Comparison of ENCODE assay signal across 21 cellular contexts in the genomic region with DNA sequence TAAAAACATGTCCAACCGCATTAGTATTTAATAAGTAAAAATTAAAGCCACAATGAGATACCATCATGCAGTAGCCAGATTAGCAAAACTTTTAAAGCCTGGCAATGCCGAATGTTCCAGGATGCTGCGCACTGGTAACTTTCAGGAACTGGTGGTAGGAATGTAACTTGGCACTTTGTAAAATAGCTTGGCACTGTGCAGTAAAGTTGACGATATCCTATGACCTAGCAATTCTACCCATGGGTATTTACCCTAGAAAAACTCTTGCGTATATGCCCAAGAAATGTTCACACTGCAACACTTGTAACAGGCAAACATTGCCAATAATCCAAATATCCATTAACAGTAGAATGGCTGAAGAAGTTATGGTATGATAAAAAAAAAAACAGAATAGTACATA.
DNase-seq lines count a peak whose midpoint lies in the region; ATAC-seq and TF ChIP-seq lines count a peak whose summit lies in the region.
"Had no signal": no experiment of that assay in that cellular context is flagged by ENCODE, and none has a peak within 500 bp of the region (broad histone marks: within the 10 kb centered on the region; RNA-seq: fewer than 3 reads in every experiment).

No MANE protein-coding gene starts in this region.

- no peaks in the 10 kb centered on the region for H3K27me3 Mint-ChIP-seq in progenitor cell of endocrine pancreas
- no peaks in the 10 kb centered on the region for H3K27me3 Mint-ChIP-seq in activated naive CD8-positive, alpha-beta T cell treated with anti-CD3 and anti-CD28 coated beads for 36 hours
- H3K27me3 Mint-ChIP-seq: CD4-positive, CD25-positive, alpha-beta regulatory T cell had no signal

- DNase-seq in LNCaP clone FGC (ENCODE audit: low read depth) (no peak), left lobe of liver (ENCODE audit: low spot score) (no peak), progenitor cell of endocrine pancreas (ENCODE audit: low spot score, unreplicated experiment) (no peak), amniotic stem cell (lab: John Stamatoyannopoulos, UW) (no peak)
- DNase-seq in stimulated activated CD4-positive, alpha-beta T cell treated with anti-CD3 and anti-CD28 coated beads, Interleukin-4, amount 100 ng/mL, for 4 hours: no peak
- no peak for DNase-seq in activated naive CD8-positive, alpha-beta T cell treated with anti-CD3 and anti-CD28 coated beads for 36 hours
- DNase-seq: 8988T; ACHN; AML-193; BE2C; Caco-2; CD4-positive, CD25-positive, alpha-beta regulatory T cell; CD8-positive, alpha-beta T cell; DMS153; DND-41; GM23248; H7; HCEC 1CT had no signal

- H3K4me3 ChIP-seq in LNCaP clone FGC (ENCODE audit: low read depth, low read length): no peak overlapping the region
- H3K4me3 ChIP-seq: A549; BLaER1 treated with 17β-estradiol and CSF1 and Interleukin-3, amounts not matched to agents 10 nM and 100 nM; GM23248 had no signal

- H3K27ac ChIP-seq in C4-2B: no peak overlapping the region
- H3K27ac ChIP-seq: A549; BLaER1 treated with 17β-estradiol and CSF1 and Interleukin-3, amounts not matched to agents 10 nM and 100 nM; GM23248 had no signal

- peaks cover 11% of the 10 kb centered on the region for H3K9me3 Mint-ChIP-seq in progenitor cell of endocrine pancreas (ENCODE audit: low read depth)
- H3K9me3 Mint-ChIP-seq in activated naive CD8-positive, alpha-beta T cell treated with anti-CD3 and anti-CD28 coated beads for 36 hours: peaks cover 12% of the 10 kb centered on the region

- TF ChIP-seq CTCF in C4-2B (conservative IDR thresholded peaks at IDR 0.05) (peak; percentile 45), LNCaP clone FGC (IDR thresholded peaks at IDR 0.05; ENCODE audit: control insufficient read depth, extremely low read depth, insufficient read depth) (0 out of 2 replicates have a peak, but pooled peaks have one; percentile 4), progenitor cell of endocrine pancreas (IDR thresholded peaks at IDR 0.05; ENCODE audit: unreplicated experiment) (peak; percentile 12)

- peaks cover 4% of the 10 kb centered on the region for H3K36me3 Mint-ChIP-seq in progenitor cell of endocrine pancreas (ENCODE audit: insufficient read depth)
- H3K36me3 Mint-ChIP-seq in activated naive CD8-positive, alpha-beta T cell treated with anti-CD3 and anti-CD28 coated beads for 36 hours: peaks cover 11% of the 10 kb centered on the region
- H3K36me3 Mint-ChIP-seq: CD4-positive, CD25-positive, alpha-beta regulatory T cell had no signal

- no peaks in the 10 kb centered on the region for H3K4me1 Mint-ChIP-seq in progenitor cell of endocrine pancreas (ENCODE audit: low read depth)
- no peaks in the 10 kb centered on the region for H3K4me1 Mint-ChIP-seq in activated naive CD8-positive, alpha-beta T cell treated with anti-CD3 and anti-CD28 coated beads for 36 hours

- peak; percentile 83 for ATAC-seq in left lobe of liver
- ATAC-seq: A549; CD8-positive, alpha-beta T cell had no signal

- H3K4me3 Mint-ChIP-seq in progenitor cell of endocrine pancreas (ENCODE audit: low read depth): no peak overlapping the region
- no peak overlapping the region for H3K4me3 Mint-ChIP-seq in activated naive CD8-positive, alpha-beta T cell treated with anti-CD3 and anti-CD28 coated beads for 36 hours
- H3K4me3 Mint-ChIP-seq: CD4-positive, CD25-positive, alpha-beta regulatory T cell; CD8-positive, alpha-beta T cell had no signal

- no peak overlapping the region for H3K27ac Mint-ChIP-seq in progenitor cell of endocrine pancreas
- no peak overlapping the region for H3K27ac Mint-ChIP-seq in activated naive CD8-positive, alpha-beta T cell treated with anti-CD3 and anti-CD28 coated beads for 36 hours
- H3K27ac Mint-ChIP-seq: CD4-positive, CD25-positive, alpha-beta regulatory T cell; CD8-positive, alpha-beta T cell had no signal
